1 cellular context compared by ENCODE assay signal in genomic region chr2:105804266-105804665, GRCh38.
TF ChIP-seq lines count a peak whose summit lies in the region.

No MANE protein-coding gene starts in this region.

TF ChIP-seq in WTC11, 78 proteins besides CTCF, POLR2A, EP300 and RAD21 (continued from another document):
- TF ChIP-seq ZBTB43 (CRISPR knock-in tag; IDR thresholded peaks at IDR 0.05) (no peak), ATF1 (CRISPR knock-in tag; IDR thresholded peaks at IDR 0.05) (no peak), NR3C1 (CRISPR knock-in tag; conservative IDR thresholded peaks at IDR 0.05; ENCODE audit: low read depth) (no peak), ESRRA (CRISPR knock-in tag; IDR thresholded peaks at IDR 0.05; ENCODE audit: borderline replicate concordance) (no peak)
TF ChIP-seq in WTC11: peak in this region for 0.
